8 cellular contexts compared by ENCODE assay signal in the genomic region with DNA sequence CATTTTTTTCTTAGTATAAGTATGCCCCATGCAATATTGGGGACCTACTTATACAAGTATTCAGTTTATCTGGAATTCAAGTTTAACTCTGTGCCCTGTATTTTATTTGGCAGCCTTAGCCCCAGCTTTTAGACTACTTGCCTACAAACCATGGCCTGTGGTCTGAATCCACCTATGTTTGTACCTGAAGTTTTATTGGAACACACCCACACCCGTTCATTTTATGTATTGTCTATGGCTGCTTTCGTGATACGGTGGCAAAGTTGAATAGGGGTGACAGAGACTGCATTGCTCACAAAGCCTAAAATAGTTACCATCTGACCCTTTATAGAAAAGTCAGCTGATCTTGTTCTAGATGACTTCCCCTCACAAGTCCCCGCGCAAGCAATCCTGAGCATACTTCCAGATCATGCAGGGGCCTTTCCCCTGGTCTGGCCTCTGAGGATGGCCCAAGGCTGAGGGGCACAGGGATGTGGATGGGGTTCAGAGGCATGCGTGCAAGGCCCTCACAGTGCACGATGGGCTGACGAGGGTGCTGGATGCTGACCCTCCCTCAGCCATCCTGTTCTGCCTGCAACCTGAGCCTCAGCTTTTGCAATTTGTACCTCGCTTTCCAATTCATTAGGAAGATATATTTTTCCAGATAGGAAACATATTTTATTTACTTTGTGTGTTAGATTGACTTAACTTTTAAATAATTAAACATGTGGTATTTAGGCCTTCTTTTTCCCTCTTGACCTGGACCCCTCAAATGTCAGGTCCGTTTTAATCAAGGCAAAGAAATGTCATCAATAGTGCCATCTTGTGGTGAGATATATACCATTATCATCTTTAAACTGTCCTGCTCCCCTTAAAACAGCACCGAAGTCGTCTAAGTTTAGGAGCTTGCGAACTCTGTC.
DNase-seq lines count a peak whose midpoint lies in the region; ATAC-seq, FAIRE-seq and TF ChIP-seq lines count a peak whose summit lies in the region.

No MANE protein-coding gene starts in this region.

- DNase-seq in AG09309 (ENCODE audit: low read depth) (no peak), GM12892 (ENCODE audit: insufficient read length) (no peak), PC-3 (peak; percentile 55)
- peak in 6 of 9 donors; percentile 15 to 52 (median 42) for DNase-seq in naive thymus-derived CD4-positive, alpha-beta T cell

- FAIRE-seq in GM12892 (lab: Jason Lieb, UNC) = peak; percentile 88
- peak; percentile 60 for FAIRE-seq in endometrium (lab: Jason Lieb, UNC)

- H3K27me3 ChIP-seq in PC-3 (ENCODE audit: low read length) = peaks cover 36% of the 10 kb centered on the region
- no peaks in the 10 kb centered on the region for H3K27me3 ChIP-seq in naive thymus-derived CD4-positive, alpha-beta T cell (ENCODE audit: control insufficient read depth in 2 of 2, insufficient read depth in 2 of 2, low read length in 2 of 2)

- H3F3A ChIP-seq in PC-3 (ENCODE audit: low read length, unreplicated experiment) = no peaks in the 10 kb centered on the region

- H3K4me1 Mint-ChIP-seq in naive thymus-derived CD4-positive, alpha-beta T cell = peaks cover 0 to 47% (median 20%) of the 10 kb centered on the region in 7 donors

- no peaks in the 10 kb centered on the region for H3K4me1 ChIP-seq in PC-3 (ENCODE audit: insufficient read depth, low read length)
- H3K4me1 ChIP-seq in naive thymus-derived CD4-positive, alpha-beta T cell (ENCODE audit: control insufficient read depth in 2 of 2, insufficient read depth in 2 of 2, low read length in 2 of 2) = peaks cover 12 to 14% of the 10 kb centered on the region in 2 donors

- H3K36me3 Mint-ChIP-seq in naive thymus-derived CD4-positive, alpha-beta T cell = peaks cover 0 to 11% (median 0%) of the 10 kb centered on the region in 5 donors

- intact Hi-C loops in PC-3 (cut with micrococcal nuclease) = loop anchor here (1.0 kb wide), 2 partner anchors 544 to 795 kb away; no protein-coding TSS in a partner anchor
- intact Hi-C loops in naive thymus-derived CD4-positive, alpha-beta T cell (cut with micrococcal nuclease) = loop anchor here (1.0 to 10.0 kb wide), 12 partner anchors 31 to 973 kb away; partner anchors contain the start of gene FNTB (in 1 of the 2)

- TF ChIP-seq CTCF in AG09309 (IDR thresholded peaks at IDR 0.05; ENCODE audit: control insufficient read depth, insufficient read depth, low read depth, low read length, missing control alignments) (peak; percentile 44), PC-3 (conservative IDR thresholded peaks at IDR 0.05; ENCODE audit: low read depth, low read length) (peak; percentile 75)

- H3K4me2 ChIP-seq in PC-3 (ENCODE audit: low read length) = no peak overlapping the region

- H3K4me3 Mint-ChIP-seq in naive thymus-derived CD4-positive, alpha-beta T cell = peak overlapping the region in 1 of 10 donors; percentile 50

- BruUV-seq in PC-3 (replicated peaks; lab: Mats Ljungman, UMichigan) = no TSS peak

- H3K9ac ChIP-seq in PC-3 (ENCODE audit: low read length) = no peak overlapping the region

- no peak overlapping the region for H2AFZ ChIP-seq in PC-3 (ENCODE audit: low read length)

- no peaks in the 10 kb centered on the region for H3K36me3 ChIP-seq in PC-3 (ENCODE audit: low read depth, low read length)
- H3K36me3 ChIP-seq in naive thymus-derived CD4-positive, alpha-beta T cell (ENCODE audit: control insufficient read depth in 2 of 3, insufficient read depth in 3 of 3, low read length in 3 of 3) = no peaks in the 10 kb centered on the region

- TF ChIP-seq POLR2A in GM12892 (IDR thresholded peaks at IDR 0.05; ENCODE audit: low read depth, low read length) = no peak

- peaks cover 0 to 7% (median 0%) of the 10 kb centered on the region in 11 donors for H3K9me3 Mint-ChIP-seq in naive thymus-derived CD4-positive, alpha-beta T cell

- H3K9me2 ChIP-seq in PC-3 (replicated peaks; ENCODE audit: low read length) = no peaks in the 10 kb centered on the region

- peak overlapping the region in 6 of 9 donors; percentile 3 to 80 (median 39) for H3K27ac Mint-ChIP-seq in naive thymus-derived CD4-positive, alpha-beta T cell

- no peak overlapping the region for H3K4me3 ChIP-seq in AG09309 (ENCODE audit: control insufficient read depth, low read depth, low read length)
- H3K4me3 ChIP-seq in PC-3 (ENCODE audit: low read length) = no peak overlapping the region
- H3K4me3 ChIP-seq in naive thymus-derived CD4-positive, alpha-beta T cell (ENCODE audit: low read length) = no peak overlapping the region

- no peaks in the 10 kb centered on the region for H3K9me3 ChIP-seq in PC-3 (ENCODE audit: low read length)
- no peaks in the 10 kb centered on the region for H3K9me3 ChIP-seq in naive thymus-derived CD4-positive, alpha-beta T cell (ENCODE audit: control insufficient read depth in 2 of 3, low read length in 3 of 3)

- POLR2A ChIA-PET in PC-3 (lab: Charles Lee; ENCODE audit: unreplicated experiment) = no interaction called here
- POLR2A ChIA-PET in naive thymus-derived CD4-positive, alpha-beta T cell (lab: Charles Lee) = interaction anchor here (0.7 to 1.1 kb wide), 4 partner anchors 108 to 544 kb away, joined by 3 to 7 read pairs (median 3); no protein-coding TSS in a partner anchor

- H4K20me1 ChIP-seq in PC-3 (ENCODE audit: low read length) = no peaks in the 10 kb centered on the region

- ATAC-seq in HG03460 (IDR thresholded peaks at IDR 0.05; ENCODE audit: unreplicated experiment) = peak; percentile 46
- peak; percentile 75 for ATAC-seq in PC-3
- peak; percentile 66 for ATAC-seq in naive thymus-derived CD4-positive, alpha-beta T cell
- no peak for ATAC-seq in HG03045 (IDR thresholded peaks at IDR 0.05; ENCODE audit: unreplicated experiment)
- no peak for ATAC-seq in HG03520 (IDR thresholded peaks at IDR 0.05; ENCODE audit: unreplicated experiment)

- H3K79me2 ChIP-seq in PC-3 (ENCODE audit: low read length) = no peaks in the 10 kb centered on the region

- CTCF ChIA-PET in PC-3 (lab: Charles Lee) = interaction anchor here (0.5 to 1.0 kb wide), 4 partner anchors 8 to 794 kb away, joined by 3 to 6 read pairs (median 4); no protein-coding TSS in a partner anchor
- CTCF ChIA-PET in naive thymus-derived CD4-positive, alpha-beta T cell (lab: Charles Lee) = interaction anchor here (0.6 to 6.5 kb wide), 23 partner anchors 9 to 797 kb away, joined by 3 to 60 read pairs (median 4); partner anchors contain the start of gene FUT8

- peaks cover 0 to 17% (median 0%) of the 10 kb centered on the region in 5 donors for H3K27me3 Mint-ChIP-seq in naive thymus-derived CD4-positive, alpha-beta T cell

- no peak overlapping the region for H3K27ac ChIP-seq in PC-3 (ENCODE audit: low read length)
- H3K27ac ChIP-seq in naive thymus-derived CD4-positive, alpha-beta T cell (ENCODE audit: low read depth, low read length) = no peak overlapping the region

Comparison
In these comparisons a context has a peak if more than half of its experiments do, and no peak if none do; other contexts are left out.
1. DNase-seq: peak in PC-3 (single experiment) and naive thymus-derived CD4-positive, alpha-beta T cell (6 of 9); none in AG09309 (single experiment) and GM12892 (single experiment).
2. ATAC-seq: peak in HG03460 (single experiment), PC-3 (single experiment) and naive thymus-derived CD4-positive, alpha-beta T cell (single experiment); none in HG03045 (single experiment) and HG03520 (single experiment).